ENCODE assay signal across 8 cellular contexts in genomic region chr2:96324716-96325037, GRCh38. TPM values are rescaled to one million over a fixed set of nuclear protein-coding genes. Genes with fewer than 3 reads are reported as not detected.
DNase-seq lines count a peak whose midpoint lies in the region; ATAC-seq and TF ChIP-seq lines count a peak whose summit lies in the region.

No MANE protein-coding gene starts in this region.

- no peaks in the 10 kb centered on the region for H3K27me3 Mint-ChIP-seq in CD4-positive, alpha-beta memory T cell
- H3K27me3 Mint-ChIP-seq in dendritic cell treated with granulocyte-macrophage colony-stimulating factor and Interleukin-4, amounts not matched to agents 40 ng/mL and 50 ng/mL, for 4 days = no peaks in the 10 kb centered on the region

- CTCF ChIA-PET in CD4-positive, alpha-beta memory T cell (lab: Charles Lee; ENCODE audit: partially characterized antibody) = interaction anchor here (1.0 to 8.8 kb wide), 7 partner anchors 9 to 151 kb away, joined by 3 to 62 read pairs (median 4); no protein-coding TSS in a partner anchor

- peak overlapping the region; percentile 97 for H2AFZ ChIP-seq in MM.1S (ENCODE audit: low read length)

- H3F3A ChIP-seq in MM.1S (ENCODE audit: insufficient read depth, low read length) = peaks cover 22% of the 10 kb centered on the region

- peak overlapping the region; percentile 93 for H3K4me2 ChIP-seq in MM.1S (ENCODE audit: low read depth, low read length)

- no peak for TF ChIP-seq POLR2A in prostate gland (IDR thresholded peaks at IDR 0.05)
- no peak for TF ChIP-seq POLR2A in uterus (IDR thresholded peaks at IDR 0.05)

- intact Hi-C loops in CD4-positive, alpha-beta memory T cell (cut with micrococcal nuclease) = loop anchor here (1.0 kb wide), 2 partner anchors 11 to 18 kb away; partner anchors contain the start of gene NCAPH
- intact Hi-C loops in dendritic cell treated with granulocyte-macrophage colony-stimulating factor and Interleukin-4, amounts not matched to agents 40 ng/mL and 50 ng/mL, for 4 days (cut with micrococcal nuclease) = loop anchor here (5.0 kb wide), 1 partner anchor 33 kb away; no protein-coding TSS in a partner anchor
- intact Hi-C loops in prostate gland (cut with DNase I) = no loop called here
- intact Hi-C loops in uterus (cut with DNase I; ENCODE audit: low total_unique reads) = no loop called here

- peaks cover 11% of the 10 kb centered on the region for H3K36me3 ChIP-seq in CD4-positive, alpha-beta memory T cell (ENCODE audit: insufficient read depth, low read length)
- H3K36me3 ChIP-seq in MM.1S (replicated peaks; ENCODE audit: insufficient read depth, low read length) = peaks cover 4% of the 10 kb centered on the region; the same call in 1 of the 2 replicates
- H3K36me3 ChIP-seq in prostate gland = no peaks in the 10 kb centered on the region
- H3K36me3 ChIP-seq in uterus = no peaks in the 10 kb centered on the region

- no peak for TF ChIP-seq CTCF in MM.1S (IDR thresholded peaks at IDR 0.05; ENCODE audit: low read length)
- no peak for TF ChIP-seq CTCF in prostate gland (IDR thresholded peaks at IDR 0.05)
- no peak for TF ChIP-seq CTCF in omental fat pad (IDR thresholded peaks at IDR 0.05)
- TF ChIP-seq CTCF in uterus (IDR thresholded peaks at IDR 0.05) = no peak

- peaks cover 29 to 69% (median 53%) of the 10 kb centered on the region in 4 donors for H3K4me1 Mint-ChIP-seq in CD4-positive, alpha-beta memory T cell
- H3K4me1 Mint-ChIP-seq in dendritic cell treated with granulocyte-macrophage colony-stimulating factor and Interleukin-4, amounts not matched to agents 40 ng/mL and 50 ng/mL, for 4 days (ENCODE audit: low read depth) = peaks cover 61% of the 10 kb centered on the region

- H3K9me3 Mint-ChIP-seq in CD4-positive, alpha-beta memory T cell = no peaks in the 10 kb centered on the region
- no peaks in the 10 kb centered on the region for H3K9me3 Mint-ChIP-seq in dendritic cell treated with granulocyte-macrophage colony-stimulating factor and Interleukin-4, amounts not matched to agents 40 ng/mL and 50 ng/mL, for 4 days

- H3K4me3 Mint-ChIP-seq in CD4-positive, alpha-beta memory T cell = peak overlapping the region; percentile 87 to 98 (median 94)
- peak overlapping the region; percentile 91 for H3K4me3 Mint-ChIP-seq in dendritic cell treated with granulocyte-macrophage colony-stimulating factor and Interleukin-4, amounts not matched to agents 40 ng/mL and 50 ng/mL, for 4 days

- H3K9ac ChIP-seq in MM.1S (ENCODE audit: low read length) = peak overlapping the region; percentile 63; the same call in 1 of the 2 replicates

- peak overlapping the region; percentile 24 to 69 for H3K4me3 ChIP-seq in CD4-positive, alpha-beta memory T cell (ENCODE audit: low read length in 2 of 2)
- H3K4me3 ChIP-seq in MM.1S (ENCODE audit: low read length) (peak overlapping the region; percentile 81), prostate gland (peak overlapping the region; percentile 33 to 40), uterus (no peak overlapping the region)

- no peaks in the 10 kb centered on the region for H3K9me2 ChIP-seq in MM.1S (replicated peaks; ENCODE audit: insufficient read depth, low read length)

- peak overlapping the region; percentile 87 to 95 (median 88) for H3K27ac Mint-ChIP-seq in CD4-positive, alpha-beta memory T cell
- peak overlapping the region; percentile 96 for H3K27ac Mint-ChIP-seq in dendritic cell treated with granulocyte-macrophage colony-stimulating factor and Interleukin-4, amounts not matched to agents 40 ng/mL and 50 ng/mL, for 4 days

- peaks cover 33% of the 10 kb centered on the region for H3K79me2 ChIP-seq in MM.1S (ENCODE audit: low read length)

- H4K20me1 ChIP-seq in MM.1S (ENCODE audit: insufficient read depth, low read length) = no peaks in the 10 kb centered on the region

- 42% methylated on average over 6 of the region's 6 CpGs for WGBS in prostate gland

- peaks cover 13 to 25% of the 10 kb centered on the region in 2 donors for H3K36me3 Mint-ChIP-seq in CD4-positive, alpha-beta memory T cell
- peaks cover 68% of the 10 kb centered on the region for H3K36me3 Mint-ChIP-seq in dendritic cell treated with granulocyte-macrophage colony-stimulating factor and Interleukin-4, amounts not matched to agents 40 ng/mL and 50 ng/mL, for 4 days (ENCODE audit: low read depth)

- no peaks in the 10 kb centered on the region for H3K27me3 ChIP-seq in CD4-positive, alpha-beta memory T cell (ENCODE audit: insufficient read depth, low read length)
- H3K27me3 ChIP-seq in MM.1S (replicated peaks; ENCODE audit: insufficient read depth, low read length) = no peaks in the 10 kb centered on the region
- H3K27me3 ChIP-seq in prostate gland (replicated peaks; ENCODE audit: insufficient read depth) = no peaks in the 10 kb centered on the region
- H3K27me3 ChIP-seq in uterus = peaks cover 2 to 7% of the 10 kb centered on the region in 2 donors

- peaks cover 49% of the 10 kb centered on the region for H3K4me1 ChIP-seq in CD4-positive, alpha-beta memory T cell (ENCODE audit: insufficient read depth, low read length)
- H3K4me1 ChIP-seq in MM.1S (ENCODE audit: low read length) (peaks cover 19% of the 10 kb centered on the region), prostate gland (replicated peaks) (peaks cover 3% of the 10 kb centered on the region), uterus (no peaks in the 10 kb centered on the region)

- ATAC-seq in omental fat pad (ENCODE audit: low FRiP score) = no peak

- no peaks in the 10 kb centered on the region for H3K9me3 ChIP-seq in CD4-positive, alpha-beta memory T cell (ENCODE audit: control insufficient read depth in 1 of 2, low read length in 2 of 2)
- H3K9me3 ChIP-seq in MM.1S (replicated peaks; ENCODE audit: insufficient read depth, low read length) = no peaks in the 10 kb centered on the region
- H3K9me3 ChIP-seq in prostate gland = no peaks in the 10 kb centered on the region
- no peaks in the 10 kb centered on the region for H3K9me3 ChIP-seq in uterus

- DNase-seq in CD4-positive, alpha-beta memory T cell = peak in 2 of 5 donors; percentile 9 to 32
- no peak for DNase-seq in MM.1S
- no peak for DNase-seq in prostate gland (ENCODE audit: low spot score)
- DNase-seq in omental fat pad (ENCODE audit: low spot score) = no peak
- no peak for DNase-seq in uterus
- no peak for DNase-seq in islet precursor cell
- DNase-seq in cerebellum (ENCODE audit: low spot score) = no peak

- H3K27ac ChIP-seq in CD4-positive, alpha-beta memory T cell (ENCODE audit: low read depth, low read length) = peak overlapping the region; percentile 61
- H3K27ac ChIP-seq in MM.1S (ENCODE audit: low read length) (peak overlapping the region; percentile 15; the same call in 1 of the 2 replicates), prostate gland (no peak overlapping the region), uterus (peak overlapping the region in 1 of 2 donors; percentile 25)

- POLR2A ChIA-PET in CD4-positive, alpha-beta memory T cell (lab: Charles Lee; ENCODE audit: partially characterized antibody) = interaction anchor here (1.5 to 13.7 kb wide), 7 partner anchors 10 to 213 kb away, joined by 4 to 178 read pairs (median 6); partner anchors contain the start of genes CIAO1, NCAPH and SNRNP200

RNA-seq across cellular contexts. Expression of gene ITPRIPL1, which starts 0.4 kb away (rescaled TPM):
- 10 to 100 TPM; 11.5 to 11.7 TPM for total RNA-seq in CD4-positive, alpha-beta memory T cell
- polyA plus RNA-seq in CD4-positive, alpha-beta memory T cell = 10 to 100 TPM; 10.0 to 10.3 TPM
- total RNA-seq in prostate gland (1 to 10 TPM; 1.8 to 8.9 TPM), omental fat pad (1 to 10 TPM; 4.8 to 7.6 (median 6.6) TPM), uterus (10 to 100 TPM in 1 of 4 donors, 1 to 10 TPM in 2, not detected in 1; 1.5 to 14.1 (median 7.3) TPM), cerebellum (4.9 TPM)

RNA-seq across cellular contexts. Expression of gene NCAPH, which starts 10.9 kb away (rescaled TPM):
- 1 to 10 TPM; 5.4 to 7.7 TPM for total RNA-seq in CD4-positive, alpha-beta memory T cell
- 1 to 10 TPM in 1 of 2 donors, under 1 TPM in 1; 0.20 to 1.2 TPM for polyA plus RNA-seq in CD4-positive, alpha-beta memory T cell
- total RNA-seq in prostate gland (10 to 100 TPM in 1 of 2 donors, 1 to 10 TPM in 1; 1.2 to 11.2 TPM), omental fat pad (1 to 10 TPM in 2 of 4 donors, under 1 TPM in 2; 0.65 to 3.2 (median 2.0) TPM), uterus (1 to 10 TPM in 1 of 4 donors, under 1 TPM in 1, not detected in 2; 0.82 to 9.7 TPM), cerebellum (6.0 TPM)

RNA-seq across cellular contexts. Expression of gene SNRNP200, which starts 19.3 kb away (rescaled TPM):
- 100 to 1,000 TPM; 225 to 227 TPM for total RNA-seq in CD4-positive, alpha-beta memory T cell
- polyA plus RNA-seq in CD4-positive, alpha-beta memory T cell = 10 to 100 TPM; 53.6 to 84.8 TPM
- total RNA-seq in prostate gland (100 to 1,000 TPM; 117 to 148 TPM), omental fat pad (10 to 100 TPM; 64.8 to 97.7 (median 84.3) TPM), uterus (100 to 1,000 TPM in 1 of 4 donors, 10 to 100 TPM in 3; 35.0 to 147 (median 65.5) TPM), cerebellum (74.8 TPM)

RNA-seq across cellular contexts. Expression of gene CIAO1, which starts 58.7 kb away (rescaled TPM):
- total RNA-seq in CD4-positive, alpha-beta memory T cell = 10 to 100 TPM; 78.3 to 87.3 TPM
- polyA plus RNA-seq in CD4-positive, alpha-beta memory T cell = 100 to 1,000 TPM in 1 of 2 donors, 10 to 100 TPM in 1; 94.3 to 111 TPM
- total RNA-seq in prostate gland (100 to 1,000 TPM; 108 to 135 TPM), omental fat pad (100 to 1,000 TPM in 3 of 4 donors, 10 to 100 TPM in 1; 80.9 to 117 (median 105) TPM), uterus (100 to 1,000 TPM in 2 of 4 donors, 10 to 100 TPM in 2; 60.1 to 113 (median 89.3) TPM), cerebellum (69.5 TPM)

RNA-seq across cellular contexts. Expression of gene TMEM127, which starts 58.9 kb away (rescaled TPM):
- total RNA-seq in CD4-positive, alpha-beta memory T cell = 10 to 100 TPM; 45.1 to 45.6 TPM
- polyA plus RNA-seq in CD4-positive, alpha-beta memory T cell = 10 to 100 TPM; 27.3 to 46.0 TPM
- total RNA-seq in prostate gland = 10 to 100 TPM; 40.4 to 50.4 TPM
- 10 to 100 TPM; 34.5 to 52.1 (median 43.2) TPM for total RNA-seq in omental fat pad
- 10 to 100 TPM; 17.0 to 45.4 (median 22.3) TPM for total RNA-seq in uterus
- 19.7 TPM for total RNA-seq in cerebellum

Comparison
In these comparisons a context has a peak if more than half of its experiments do, and no peak if none do; other contexts are left out.
1. H3K27ac ChIP-seq: peak in CD4-positive, alpha-beta memory T cell (single experiment) and MM.1S (single experiment); none in prostate gland (0 of 2).
2. H3K4me3 ChIP-seq: peak in CD4-positive, alpha-beta memory T cell (2 of 2), MM.1S (single experiment) and prostate gland (2 of 2); none in uterus (0 of 2).
3. intact Hi-C loops: an anchor here in CD4-positive, alpha-beta memory T cell (1.0 kb wide) and dendritic cell treated with granulocyte-macrophage colony-stimulating factor and Interleukin-4, amounts not matched to agents 40 ng/mL and 50 ng/mL, for 4 days (5.0 kb wide); none called in prostate gland and uterus.